Comparison of ENCODE assay signal across 13 cellular contexts in genomic region chr2:134705861-134706586, GRCh38. TPM values are rescaled to one million over a fixed set of nuclear protein-coding genes. Genes with fewer than 3 reads are reported as not detected.
DNase-seq lines count a peak whose midpoint lies in the region; ATAC-seq and TF ChIP-seq lines count a peak whose summit lies in the region.
"Had no signal": no experiment of that assay in that cellular context is flagged by ENCODE, and none has a peak within 500 bp of the region (broad histone marks: within the 10 kb centered on the region; RNA-seq: fewer than 3 reads in every experiment).

No MANE protein-coding gene starts in this region.

- no peak overlapping the region for H2AK5ac ChIP-seq in mesendoderm (ENCODE audit: low read length)

- H3K4me2 ChIP-seq in mesendoderm (ENCODE audit: low read length), result no peak overlapping the region

- no peak overlapping the region for H2BK120ac ChIP-seq in mesendoderm (ENCODE audit: low read depth, low read length)

- no peaks in the 10 kb centered on the region for H3K36me3 ChIP-seq in CD4-positive, alpha-beta memory T cell (ENCODE audit: insufficient read depth, low read length)
- no peaks in the 10 kb centered on the region for H3K36me3 ChIP-seq in mesendoderm (ENCODE audit: control insufficient read depth, insufficient read depth, low read length)
- no peaks in the 10 kb centered on the region for H3K36me3 ChIP-seq in tibial nerve

- TF ChIP-seq POLR2A in tibial nerve (IDR thresholded peaks at IDR 0.05), result no peak

- H3K9me3 Mint-ChIP-seq in CD4-positive, alpha-beta memory T cell, result no peaks in the 10 kb centered on the region
- H3K9me3 Mint-ChIP-seq in WTC11, result peaks cover 3% of the 10 kb centered on the region; the same call in 1 of the 2 replicates

- H3K27me3 Mint-ChIP-seq in CD4-positive, alpha-beta memory T cell, result peaks cover 32% of the 10 kb centered on the region in 2 donors
- H3K27me3 Mint-ChIP-seq in WTC11 (ENCODE audit: low read depth), result peaks cover 4% of the 10 kb centered on the region; the same call in 1 of the 2 replicates

- H3K4me3 Mint-ChIP-seq in CD4-positive, alpha-beta memory T cell, result peak overlapping the region in 7 of 8 donors; percentile 25 to 89 (median 75)
- H3K4me3 Mint-ChIP-seq in WTC11, result no peak overlapping the region

- DNase-seq in CD4-positive, alpha-beta memory T cell, result no peak
- peak; percentile 87 for DNase-seq in ELF-1 (ENCODE audit: low read depth, low spot score)
- peak; percentile 54 for DNase-seq in WTC11 (ENCODE audit: low spot score)
- peak; percentile 69 for DNase-seq in mesendoderm
- no peak for DNase-seq in tibial nerve (ENCODE audit: low spot score in 2 of 2)
- DNase-seq in HUDEP-2 (lab: John Stamatoyannopoulos, UW; ENCODE audit: unreplicated experiment in 76 of 76), result no peak
- DNase-seq in mesenteric fat pad (ENCODE audit: low spot score), result no peak
- DNase-seq: Calu3; central memory CD4-positive, alpha-beta T cell; MV-4-11; NCI-H748 treated with DMSO at 0.1 percent for 48 hours; SIG-M5 had no signal

- no peak overlapping the region for H3K27ac ChIP-seq in CD4-positive, alpha-beta memory T cell (ENCODE audit: low read depth, low read length)
- H3K27ac ChIP-seq in mesendoderm (ENCODE audit: low read depth, low read length), result no peak overlapping the region
- no peak overlapping the region for H3K27ac ChIP-seq in tibial nerve
- H3K27ac ChIP-seq: VCaP had no signal

- POLR2A ChIA-PET in CD4-positive, alpha-beta memory T cell (lab: Charles Lee; ENCODE audit: partially characterized antibody), result no interaction called here
- POLR2A ChIA-PET in WTC11 (lab: Charles Lee), result interaction anchor here (1.1 kb wide), 1 partner anchor 213 kb away, joined by 3 read pairs; the partner anchor contains the start of gene CCNT2

- H4K8ac ChIP-seq in mesendoderm (ENCODE audit: low read depth, low read length), result no peak overlapping the region

- no peak overlapping the region for H3K23ac ChIP-seq in mesendoderm (ENCODE audit: low read length)

- H3K56ac ChIP-seq in mesendoderm (ENCODE audit: low read length), result no peak overlapping the region

- H3K4me1 ChIP-seq in CD4-positive, alpha-beta memory T cell (ENCODE audit: insufficient read depth, low read length), result peaks cover 16% of the 10 kb centered on the region
- H3K4me1 ChIP-seq in mesendoderm (ENCODE audit: control insufficient read depth, low read depth, low read length) (peaks cover 7% of the 10 kb centered on the region), tibial nerve (no peaks in the 10 kb centered on the region)

- H3K36me3 Mint-ChIP-seq in CD4-positive, alpha-beta memory T cell, result no peaks in the 10 kb centered on the region
- H3K36me3 Mint-ChIP-seq in WTC11, result no peaks in the 10 kb centered on the region

- peak; percentile 73 for ATAC-seq in WTC11

- H3K18ac ChIP-seq in mesendoderm (ENCODE audit: low read length), result no peak overlapping the region

- peaks cover 14 to 28% (median 19%) of the 10 kb centered on the region in 4 donors for H3K4me1 Mint-ChIP-seq in CD4-positive, alpha-beta memory T cell
- H3K4me1 Mint-ChIP-seq in WTC11, result peaks cover 20% of the 10 kb centered on the region

- H3K9ac ChIP-seq in mesendoderm (ENCODE audit: low read length), result no peak overlapping the region

- WGBS in mesendoderm (ENCODE audit: extremely low coverage, insufficient coverage, low lambda C conversion rate), result no CpG with 5 or more reads among the region's 21 CpGs
- 58 to 63% methylated on average over 20 to 21 of the region's 21 CpGs for WGBS in tibial nerve, 2 donors

- H3K4me3 ChIP-seq in CD4-positive, alpha-beta memory T cell (ENCODE audit: low read length in 2 of 2), result peak overlapping the region in 1 of 2 donors; percentile 10
- H3K4me3 ChIP-seq in mesendoderm (ENCODE audit: low read length) (no peak overlapping the region), tibial nerve (no peak overlapping the region)

- H2BK15ac ChIP-seq in mesendoderm (replicated peaks; ENCODE audit: low read depth), result no peak overlapping the region

- no peaks in the 10 kb centered on the region for H3K9me3 ChIP-seq in CD4-positive, alpha-beta memory T cell (ENCODE audit: control insufficient read depth in 1 of 2, low read length in 2 of 2)
- no peaks in the 10 kb centered on the region for H3K9me3 ChIP-seq in tibial nerve

- H4K5ac ChIP-seq in mesendoderm (ENCODE audit: low read length), result no peak overlapping the region

- H3K79me2 ChIP-seq in mesendoderm (ENCODE audit: control insufficient read depth, insufficient read depth, low read length), result no peaks in the 10 kb centered on the region

- TF ChIP-seq EP300 in tibial nerve (IDR thresholded peaks at IDR 0.05), result no peak

- intact Hi-C loops in CD4-positive, alpha-beta memory T cell (cut with micrococcal nuclease), result no loop called here

- H2BK5ac ChIP-seq in mesendoderm (ENCODE audit: low read length), result no peak overlapping the region

- no peaks in the 10 kb centered on the region for H3K79me1 ChIP-seq in mesendoderm (ENCODE audit: low read length)

- H3K27me3 ChIP-seq in CD4-positive, alpha-beta memory T cell (ENCODE audit: insufficient read depth, low read length), result peaks cover 13% of the 10 kb centered on the region
- H3K27me3 ChIP-seq in mesendoderm (ENCODE audit: insufficient read depth, low read length, poor library complexity) (no peaks in the 10 kb centered on the region), tibial nerve (no peaks in the 10 kb centered on the region)

- H3K4ac ChIP-seq in mesendoderm (ENCODE audit: low read depth, low read length), result no peak overlapping the region

- no peak for TF ChIP-seq CTCF in WTC11 (IDR thresholded peaks at IDR 0.05)
- TF ChIP-seq CTCF in tibial nerve (IDR thresholded peaks at IDR 0.05), result no peak

- peak overlapping the region in 2 of 7 donors; percentile 0 to 19 for H3K27ac Mint-ChIP-seq in CD4-positive, alpha-beta memory T cell
- no peak overlapping the region for H3K27ac Mint-ChIP-seq in WTC11

- CTCF ChIA-PET in CD4-positive, alpha-beta memory T cell (lab: Charles Lee; ENCODE audit: partially characterized antibody), result interaction anchor here (0.5 kb wide), 1 partner anchor 831 kb away, joined by 3 read pairs; no protein-coding TSS in a partner anchor
- CTCF ChIA-PET in WTC11 (lab: Charles Lee), result interaction anchor here (2.1 kb wide), 1 partner anchor 255 kb away, joined by 7 read pairs; no protein-coding TSS in a partner anchor

TF ChIP-seq in WTC11, 78 proteins besides CTCF, POLR2A, EP300 and RAD21:
- no peak for TF ChIP-seq TP53 (CRISPR knock-in tag; IDR thresholded peaks at IDR 0.05)
- 0 out of 2 replicates have a peak, but pooled peaks have one; percentile 18 for TF ChIP-seq FOXP1 (CRISPR knock-in tag; IDR thresholded peaks at IDR 0.05; ENCODE audit: borderline replicate concordance)
- no peak for TF ChIP-seq CDX4 (CRISPR knock-in tag; IDR thresholded peaks at IDR 0.05; ENCODE audit: borderline replicate concordance)
- no peak for TF ChIP-seq ZNF138 (CRISPR knock-in tag; conservative IDR thresholded peaks at IDR 0.05)
- TF ChIP-seq ZNF281 (CRISPR knock-in tag; IDR thresholded peaks at IDR 0.05), result peak; percentile 82; the same call in 1 of the 2 replicates
- no peak for TF ChIP-seq IRF2 (CRISPR knock-in tag; IDR thresholded peaks at IDR 0.05; ENCODE audit: borderline replicate concordance, low read depth)
- no peak for TF ChIP-seq ZNF396 (CRISPR knock-in tag; IDR thresholded peaks at IDR 0.05; ENCODE audit: borderline replicate concordance)
- TF ChIP-seq NR2C2 (CRISPR knock-in tag; IDR thresholded peaks at IDR 0.05), result no peak

RNA-seq across cellular contexts. Expression of gene TMEM163, which starts 12.8 kb away (rescaled TPM):
- not detected for total RNA-seq in CD4-positive, alpha-beta memory T cell
- polyA plus RNA-seq in CD4-positive, alpha-beta memory T cell, result under 1 TPM in 1 of 2 donors, not detected in 1; 0.47 TPM
- 0.94 to 1.6 TPM (median 1.2 TPM) in 3 replicates for total RNA-seq in WTC11 (2021)
- polyA plus RNA-seq in mesendoderm (2013, experiment 1 of 2), result 0.25 TPM
- polyA plus RNA-seq in mesendoderm (2013, experiment 2 of 2), result 0.15 TPM
- total RNA-seq in tibial nerve, result not detected
- total RNA-seq in mesenteric fat pad, result 1.9 TPM

Comparison
In these comparisons a context has a peak if more than half of its experiments do, and no peak if none do; other contexts are left out.
1. DNase-seq: peak in ELF-1 (single experiment), WTC11 (single experiment) and mesendoderm (single experiment); none in CD4-positive, alpha-beta memory T cell (0 of 5), tibial nerve (0 of 2), HUDEP-2 (0 of 76) and mesenteric fat pad (single experiment).